ENCODE assay signal across 16 cellular contexts in the genomic region with DNA sequence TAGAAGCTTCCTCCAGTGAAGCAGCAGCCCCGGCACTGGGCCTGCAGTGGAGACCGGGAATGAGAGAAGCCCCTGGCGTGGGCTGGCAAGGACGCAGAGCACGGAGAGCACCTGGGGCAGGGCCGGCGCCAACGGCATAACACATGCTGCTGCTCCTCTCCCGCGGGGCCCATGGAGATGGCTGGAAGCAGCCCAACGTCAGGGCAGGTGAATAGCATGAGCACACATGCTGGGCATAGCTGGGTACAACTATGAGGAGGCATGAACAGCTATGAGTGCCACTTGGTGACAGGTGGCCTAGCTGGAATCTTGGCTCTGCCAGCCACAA. TPM values are rescaled to one million over a fixed set of nuclear protein-coding genes. Genes with fewer than 3 reads are reported as not detected.
DNase-seq lines count a peak whose midpoint lies in the region; ATAC-seq and TF ChIP-seq lines count a peak whose summit lies in the region.
"Had no signal": no experiment of that assay in that cellular context is flagged by ENCODE, and none has a peak within 500 bp of the region (broad histone marks: within the 10 kb centered on the region; RNA-seq: fewer than 3 reads in every experiment).

No MANE protein-coding gene starts in this region.

- no peak overlapping the region for H2AFZ ChIP-seq in hepatocyte

- peaks cover 60% of the 10 kb centered on the region for H3K4me1 Mint-ChIP-seq in activated CD4-positive, alpha-beta T cell treated with anti-CD3 and anti-CD28 coated beads, Interleukin-2, amount 10 ng/mL, durations not matched to agents 24 days and 14 days
- peaks cover 22% of the 10 kb centered on the region for H3K4me1 Mint-ChIP-seq in activated T-helper 17 cell treated with anti-CD3 and anti-CD28 coated beads, Interleukin-2, amount 50 U/mL, for 72 hours

- 46 to 78% (median 62%) methylated on average over 11 of the region's 11 CpGs for WGBS in spleen, 5 donors
- 91% methylated on average over 11 of the region's 11 CpGs for WGBS in hepatocyte (ENCODE audit: low lambda C conversion rate, missing lambda C conversion rate)

- H3K4me3 Mint-ChIP-seq in activated CD4-positive, alpha-beta T cell treated with anti-CD3 and anti-CD28 coated beads, Interleukin-2, amount 10 ng/mL, durations not matched to agents 24 days and 14 days, result peak overlapping the region; percentile 53
- peak overlapping the region; percentile 39 for H3K4me3 Mint-ChIP-seq in activated T-helper 17 cell treated with anti-CD3 and anti-CD28 coated beads, Interleukin-2, amount 50 U/mL, for 72 hours

- H3K9me3 ChIP-seq in spleen (no peaks in the 10 kb centered on the region), hepatocyte (ENCODE audit: low read depth) (no peaks in the 10 kb centered on the region)
- H3K9me3 ChIP-seq: heart left ventricle, upper lobe of right lung had no signal

- intact Hi-C loops in activated CD4-positive, alpha-beta T cell treated with anti-CD3 and anti-CD28 coated beads, Interleukin-2, amount 10 ng/mL, durations not matched to agents 24 days and 14 days (cut with micrococcal nuclease), result no loop called here
- intact Hi-C loops in spleen (cut with DNase I; ENCODE audit: low total_unique reads), result no loop called here

- H3K27me3 ChIP-seq in spleen (replicated peaks in 1 of 7) (peaks cover 0 to 18% (median 0%) of the 10 kb centered on the region in 7 donors), hepatocyte (no peaks in the 10 kb centered on the region)

- no peaks in the 10 kb centered on the region for H3K9me3 Mint-ChIP-seq in activated CD4-positive, alpha-beta T cell treated with anti-CD3 and anti-CD28 coated beads, Interleukin-2, amount 10 ng/mL, durations not matched to agents 24 days and 14 days
- no peaks in the 10 kb centered on the region for H3K9me3 Mint-ChIP-seq in activated T-helper 17 cell treated with anti-CD3 and anti-CD28 coated beads, Interleukin-2, amount 50 U/mL, for 72 hours

- H3K4me3 ChIP-seq in spleen, result peak overlapping the region in 4 of 8 donors; percentile 14 to 59 (median 20)
- no peak overlapping the region for H3K4me3 ChIP-seq in hepatocyte
- H3K4me3 ChIP-seq: cardiac muscle cell, heart left ventricle, upper lobe of right lung had no signal

- no peak overlapping the region for H3K4me2 ChIP-seq in hepatocyte

- H3K27ac ChIP-seq in spleen (peak overlapping the region in 7 of 8 donors; percentile 30 to 90 (median 77)), hepatocyte (no peak overlapping the region)
- H3K27ac ChIP-seq: cardiac muscle cell, heart left ventricle, upper lobe of right lung had no signal

- ATAC-seq in GM18505 (IDR thresholded peaks at IDR 0.05; ENCODE audit: unreplicated experiment), result no peak
- no peak for ATAC-seq in activated T-helper 17 cell treated with anti-CD3 and anti-CD28 coated beads, Interleukin-2, amount 50 U/mL, for 72 hours (replicated peaks)
- ATAC-seq: heart left ventricle, upper lobe of right lung had no signal

- peak overlapping the region; percentile 88 for H3K27ac Mint-ChIP-seq in activated CD4-positive, alpha-beta T cell treated with anti-CD3 and anti-CD28 coated beads, Interleukin-2, amount 10 ng/mL, durations not matched to agents 24 days and 14 days
- peak overlapping the region; percentile 60 for H3K27ac Mint-ChIP-seq in activated T-helper 17 cell treated with anti-CD3 and anti-CD28 coated beads, Interleukin-2, amount 50 U/mL, for 72 hours

- peaks cover 3% of the 10 kb centered on the region for H3K27me3 Mint-ChIP-seq in activated CD4-positive, alpha-beta T cell treated with anti-CD3 and anti-CD28 coated beads, Interleukin-2, amount 10 ng/mL, durations not matched to agents 24 days and 14 days
- peaks cover 16% of the 10 kb centered on the region for H3K27me3 Mint-ChIP-seq in activated T-helper 17 cell treated with anti-CD3 and anti-CD28 coated beads, Interleukin-2, amount 50 U/mL, for 72 hours

- no peaks in the 10 kb centered on the region for H3K79me2 ChIP-seq in hepatocyte

- H3K4me1 ChIP-seq in spleen (peaks cover 7 to 76% (median 38%) of the 10 kb centered on the region in 6 donors), hepatocyte (ENCODE audit: insufficient read depth) (no peaks in the 10 kb centered on the region)
- H3K4me1 ChIP-seq: upper lobe of right lung had no signal

- H3K9me2 ChIP-seq in hepatocyte (replicated peaks; ENCODE audit: insufficient read depth), result no peaks in the 10 kb centered on the region

- H4K20me1 ChIP-seq in hepatocyte (ENCODE audit: insufficient read depth, poor library complexity, severe bottlenecking), result no peaks in the 10 kb centered on the region

- TF ChIP-seq POLR2A in GM18505 (IDR thresholded peaks at IDR 0.05; ENCODE audit: borderline replicate concordance, extremely low read depth, insufficient read depth, insufficient read length), result peak; percentile 27
- no peak for TF ChIP-seq POLR2A in spleen (IDR thresholded peaks at IDR 0.05)

- no peaks in the 10 kb centered on the region for H3K36me3 ChIP-seq in spleen
- H3K36me3 ChIP-seq in hepatocyte (replicated peaks; ENCODE audit: insufficient read depth, low read depth), result no peaks in the 10 kb centered on the region
- H3K36me3 ChIP-seq: cardiac muscle cell, heart left ventricle, upper lobe of right lung had no signal

- TF ChIP-seq CTCF in spleen (IDR thresholded peaks at IDR 0.05 in 8 of 11, conservative IDR thresholded peaks at IDR 0.05 in 3 of 11) (no peak), GM20000 (IDR thresholded peaks at IDR 0.05; ENCODE audit: extremely low read depth, missing control alignments) (no peak), hepatocyte (IDR thresholded peaks at IDR 0.05; ENCODE audit: poor library complexity) (no peak)

- no peaks in the 10 kb centered on the region for H3K36me3 Mint-ChIP-seq in activated CD4-positive, alpha-beta T cell treated with anti-CD3 and anti-CD28 coated beads, Interleukin-2, amount 10 ng/mL, durations not matched to agents 24 days and 14 days (ENCODE audit: low read depth)
- no peaks in the 10 kb centered on the region for H3K36me3 Mint-ChIP-seq in activated T-helper 17 cell treated with anti-CD3 and anti-CD28 coated beads, Interleukin-2, amount 50 U/mL, for 72 hours (ENCODE audit: low read depth)

- DNase-seq in activated CD4-positive, alpha-beta T cell treated with anti-CD3 and anti-CD28 coated beads, Interleukin-2, amount 10 ng/mL, durations not matched to agents 24 days and 14 days, result no peak
- no peak for DNase-seq in activated CD4-positive, alpha-beta T cell treated with anti-CD3 and anti-CD28 coated beads, Interleukin-2, amount 50 U/mL, for 1 hour
- DNase-seq in spleen (no peak), NCI-H748 treated with DMSO at 0.1 percent for 48 hours (lab: John Stamatoyannopoulos, UW) (no peak), GM20000 (ENCODE audit: low spot score) (no peak), hepatocyte (ENCODE audit: low spot score) (no peak)
- DNase-seq: HCEC 1CT; heart left ventricle; NCI-H69; stimulated activated naive CD4-positive, alpha-beta T cell; upper lobe of right lung had no signal

RNA-seq across cellular contexts. Expression of gene IRF8, which starts 46.4 kb away (rescaled TPM):
- total RNA-seq in activated CD4-positive, alpha-beta T cell treated with anti-CD3 and anti-CD28 coated beads, Interleukin-2, amount 10 ng/mL, durations not matched to agents 24 days and 14 days, result 235 and 248 TPM in 2 replicates
- total RNA-seq in activated T-helper 17 cell treated with anti-CD3 and anti-CD28 coated beads, Interleukin-2, amount 50 U/mL, for 72 hours, result 10 to 100 TPM in 1 of 2 donors, 1 to 10 TPM in 1; 6.3 to 12.1 TPM
- total RNA-seq in spleen, result 100 to 1,000 TPM; 228 to 329 (median 278) TPM
- 100 to 1,000 TPM; 103 to 183 (median 115) TPM for polyA plus RNA-seq in spleen
- total RNA-seq in hepatocyte, result 7.2 and 8.4 TPM in 2 replicates
- 4.7 and 6.9 TPM in 2 replicates for polyA plus RNA-seq in hepatocyte
- total RNA-seq: fibroblast of lung had no signal
- polyA plus RNA-seq: neural cell had no signal

Comparison
In these comparisons a context has a peak if more than half of its experiments do, and no peak if none do; other contexts are left out.
1. RNA of gene IRF8, which starts 46.4 kb away (total RNA-seq): 228 to 329 TPM in spleen and 235 to 248 TPM in activated CD4-positive, alpha-beta T cell treated with anti-CD3 and anti-CD28 coated beads, Interleukin-2, amount 10 ng/mL, durations not matched to agents 24 days and 14 days; 6.3 to 12.1 TPM in activated T-helper 17 cell treated with anti-CD3 and anti-CD28 coated beads, Interleukin-2, amount 50 U/mL, for 72 hours and 7.2 to 8.4 TPM in hepatocyte; every median in the first group is over 10 times any median in the second.